Comparison of ENCODE assay signal across 10 cellular contexts in the genomic region with DNA sequence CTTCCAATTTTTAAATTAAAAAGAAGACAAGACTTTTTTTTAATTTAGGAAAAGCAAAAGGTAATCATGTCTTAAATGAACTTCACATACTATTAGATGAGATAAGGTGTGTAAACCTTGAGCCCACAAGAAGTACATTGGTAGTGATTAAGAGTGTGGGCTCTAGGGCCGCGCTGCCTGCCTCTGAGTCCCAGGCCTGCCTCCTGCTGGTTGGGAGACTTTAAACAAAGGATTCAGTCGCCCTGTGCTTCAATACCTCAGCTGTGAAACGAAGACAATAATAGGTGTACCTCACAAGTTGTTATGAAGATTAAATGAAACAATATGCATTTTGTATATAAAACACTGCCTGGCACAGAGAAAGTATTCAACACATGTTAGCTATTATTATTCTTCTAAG.
DNase-seq lines count a peak whose midpoint lies in the region; ATAC-seq, FAIRE-seq and TF ChIP-seq lines count a peak whose summit lies in the region.
"Had no signal": no experiment of that assay in that cellular context is flagged by ENCODE, and none has a peak within 500 bp of the region (broad histone marks: within the 10 kb centered on the region; RNA-seq: fewer than 3 reads in every experiment).

No MANE protein-coding gene starts in this region.

- H3K27me3 Mint-ChIP-seq in naive thymus-derived CD8-positive, alpha-beta T cell = peaks cover 0 to 3% (median 2%) of the 10 kb centered on the region in 5 donors

- POLR2A ChIA-PET in IMR-90 (lab: Charles Lee; ENCODE audit: unreplicated experiment) = interaction anchor here (1.1 to 2.9 kb wide), 4 partner anchors 23 to 175 kb away, joined by 3 to 13 read pairs (median 8); partner anchors contain the start of gene USP53
- POLR2A ChIA-PET in naive thymus-derived CD8-positive, alpha-beta T cell (lab: Charles Lee) = no interaction called here

- H4K8ac ChIP-seq in IMR-90 (ENCODE audit: low read depth in 2 of 2, low read length in 2 of 2) = peak overlapping the region; percentile 79 to 98; a peak in 3 of 4 replicates

- H3K4me3 ChIP-seq in ACC112 (ENCODE audit: low read depth, low read length) (no peak overlapping the region), IMR-90 (ENCODE audit: insufficient read depth, low read depth, low read length) (no peak overlapping the region), bronchial epithelial cell (ENCODE audit: low read depth, low read length) (no peak overlapping the region), neural cell (ENCODE audit: low read length) (no peak overlapping the region)

- H3K56ac ChIP-seq in IMR-90 (ENCODE audit: extremely low read depth, insufficient read depth, low read length) = 0 out of 2 replicates have a peak overlapping the region, but pooled peaks have one; percentile 7

- peaks cover 0 to 3% of the 10 kb centered on the region in 2 experiments; a peak in 1 of 4 replicates for H3K79me1 ChIP-seq in IMR-90 (ENCODE audit: low read depth in 1 of 2, low read length in 2 of 2)

- no peaks in the 10 kb centered on the region for H3K9me3 ChIP-seq in IMR-90 (ENCODE audit: control insufficient read depth, insufficient read depth, low read length)
- no peaks in the 10 kb centered on the region for H3K9me3 ChIP-seq in neural cell (ENCODE audit: low read length)

- peaks cover 0 to 8% (median 4%) of the 10 kb centered on the region in 4 donors for H3K4me1 Mint-ChIP-seq in naive thymus-derived CD8-positive, alpha-beta T cell
- H3K4me1 Mint-ChIP-seq: stimulated activated effector memory CD8-positive, alpha-beta T cell treated with anti-CD3 and anti-CD28 coated beads, Interleukin-12 subunit alpha, Interleukin-12 subunit beta, amount 100 ng/mL, for 72 hours had no signal

- H3K14ac ChIP-seq in IMR-90 (replicated peaks; ENCODE audit: low read depth, low read length) = peak overlapping the region; percentile 48

- peak overlapping the region; percentile 90 for H4K91ac ChIP-seq in IMR-90 (ENCODE audit: insufficient read depth, low read depth, low read length)

- dilution Hi-C loops in IMR-90 (cut with HindIII; ENCODE audit: low sequenced_read_pairs, unreplicated experiment) = no loop called here

- H2BK120ac ChIP-seq in IMR-90 (ENCODE audit: low read depth, low read length) = peak overlapping the region; percentile 100

- TF ChIP-seq CTCF in IMR-90 (conservative IDR thresholded peaks at IDR 0.05; ENCODE audit: low read depth, low read length) (peak; percentile 25; the same call in 1 of the 2 replicates), bronchial epithelial cell (IDR thresholded peaks at IDR 0.05; ENCODE audit: insufficient read depth, low read length, severe bottlenecking) (peak; percentile 9), neural cell (IDR thresholded peaks at IDR 0.05; ENCODE audit: poor library complexity, severe bottlenecking) (peak; percentile 13)

- H2BK15ac ChIP-seq in IMR-90 (ENCODE audit: low read depth, low read length) = peak overlapping the region; percentile 58; the same call in 2 of the 3 replicates

- in situ Hi-C loops in IMR-90 (cut with MboI; ENCODE audit: low sequenced_read_pairs) = loop anchor here (5.0 to 10.0 kb wide), 2 partner anchors 175 to 243 kb away; partner anchors contain the start of gene USP53

- peaks cover 37% of the 10 kb centered on the region for H3K4me1 ChIP-seq in ACC112 (ENCODE audit: control insufficient read depth, insufficient read depth, low read length, unreplicated experiment)
- peaks cover 15% of the 10 kb centered on the region for H3K4me1 ChIP-seq in IMR-90 (ENCODE audit: control insufficient read depth, insufficient read depth, low read length)

- H3K36me3 ChIP-seq in ACC112 (ENCODE audit: insufficient read depth, low read length) (no peaks in the 10 kb centered on the region), IMR-90 (ENCODE audit: control insufficient read depth, insufficient read depth, low read length) (no peaks in the 10 kb centered on the region), bronchial epithelial cell (ENCODE audit: control insufficient read depth, insufficient read depth, low read length) (no peaks in the 10 kb centered on the region), neural cell (ENCODE audit: insufficient read depth, low read length) (no peaks in the 10 kb centered on the region)

- no peak for ATAC-seq in IMR-90 (ENCODE audit: low read depth)
- ATAC-seq in naive thymus-derived CD8-positive, alpha-beta T cell = no peak
- ATAC-seq: stimulated activated effector memory CD8-positive, alpha-beta T cell treated with anti-CD3 and anti-CD28 coated beads, Interleukin-12 subunit alpha, Interleukin-12 subunit beta, amount 100 ng/mL, for 72 hours had no signal

- H3K79me2 ChIP-seq in ACC112 (ENCODE audit: control insufficient read depth, insufficient read depth, low read length, unreplicated experiment) (no peaks in the 10 kb centered on the region), neural cell (replicated peaks; ENCODE audit: insufficient read depth, low read length) (no peaks in the 10 kb centered on the region)

- H3K9me1 ChIP-seq in IMR-90 (ENCODE audit: insufficient read depth, low read length) = peaks cover 3% of the 10 kb centered on the region; the same call in 1 of the 2 replicates

- H3K9me2 ChIP-seq in neural cell (ENCODE audit: insufficient read depth, low read length) = no peaks in the 10 kb centered on the region

- TF ChIP-seq POLR2A in IMR-90 (IDR thresholded peaks at IDR 0.05; ENCODE audit: low read depth, low read length) = no peak

- no peak overlapping the region for H3K27ac Mint-ChIP-seq in naive thymus-derived CD8-positive, alpha-beta T cell
- H3K27ac Mint-ChIP-seq: CD14-positive monocyte; stimulated activated effector memory CD8-positive, alpha-beta T cell treated with anti-CD3 and anti-CD28 coated beads, Interleukin-12 subunit alpha, Interleukin-12 subunit beta, amount 100 ng/mL, for 72 hours had no signal

- no peak for TF ChIP-seq EP300 in neural cell (conservative IDR thresholded peaks at IDR 0.05; ENCODE audit: poor library complexity, severe bottlenecking)

- no TSS peak for BruUV-seq in IMR-90 (replicated peaks; lab: Mats Ljungman, UMichigan)

- H3K9ac ChIP-seq in IMR-90 (ENCODE audit: low read depth, low read length) (peak overlapping the region; percentile 99; the same call in 1 of the 2 replicates), neural cell (ENCODE audit: low read length) (no peak overlapping the region)

- H3K27ac ChIP-seq in ACC112 (ENCODE audit: low read depth, low read length) (no peak overlapping the region), IMR-90 (ENCODE audit: insufficient read depth, low read length) (peak overlapping the region; percentile 100), neural cell (ENCODE audit: low read length) (no peak overlapping the region)

- no CpG with 5 or more reads among the region's 4 CpGs for WGBS in IMR-90 (ENCODE audit: extremely low coverage in 2 of 2, insufficient read length in 1 of 2), 2 experiments

- DNase-seq in IMR-90 = no peak
- no peak for DNase-seq in bronchial epithelial cell (ENCODE audit: low read depth)
- no peak for DNase-seq in NCI-H446 treated with DMSO at 0.1 percent for 48 hours (lab: John Stamatoyannopoulos, UW)
- DNase-seq in naive thymus-derived CD8-positive, alpha-beta T cell = no peak
- DNase-seq in HPDE6-E6E7 (ENCODE audit: extremely low spot score) = no peak
- no peak for DNase-seq in C1 segment of cervical spinal cord (lab: John Stamatoyannopoulos, UW)

- H4K5ac ChIP-seq in IMR-90 (ENCODE audit: low read depth, low read length) = peak overlapping the region; percentile 99

- TF ChIP-seq RAD21 in IMR-90 (IDR thresholded peaks at IDR 0.05; ENCODE audit: low read length) = no peak
- TF ChIP-seq RAD21 in neural cell (conservative IDR thresholded peaks at IDR 0.05) = no peak

- H2AK5ac ChIP-seq in IMR-90 (ENCODE audit: low read depth, low read length) = peak overlapping the region; percentile 84

- peak overlapping the region; percentile 86 for H3K4ac ChIP-seq in IMR-90 (ENCODE audit: low read depth, low read length)

- H3K4me2 ChIP-seq in IMR-90 (ENCODE audit: low read depth, low read length) = no peak overlapping the region
- no peak overlapping the region for H3K4me2 ChIP-seq in neural cell (ENCODE audit: low read length)

- H2BK20ac ChIP-seq in IMR-90 (ENCODE audit: low read depth, low read length) = peak overlapping the region; percentile 95

- H2AFZ ChIP-seq in ACC112 (ENCODE audit: low read length, unreplicated experiment) (peak overlapping the region; percentile 89), IMR-90 (replicated peaks; ENCODE audit: low read length, poor library complexity) (peak overlapping the region; percentile 74), neural cell (ENCODE audit: low read depth, low read length) (no peak overlapping the region)

- CTCF ChIA-PET in IMR-90 (lab: Yijun Ruan, JAX) = interaction anchor here (1.1 to 1.8 kb wide), 5 partner anchors 14 to 172 kb away, joined by 4 to 8 read pairs (median 5); no protein-coding TSS in a partner anchor

- peak overlapping the region; percentile 78 for H2AK9ac ChIP-seq in IMR-90 (replicated peaks; ENCODE audit: low read depth, low read length, poor library complexity)

- H4K20me1 ChIP-seq in IMR-90 (ENCODE audit: insufficient read depth, low read length) (no peaks in the 10 kb centered on the region), neural cell (ENCODE audit: insufficient read depth) (no peaks in the 10 kb centered on the region)

- no peaks in the 10 kb centered on the region for H3K9me3 Mint-ChIP-seq in naive thymus-derived CD8-positive, alpha-beta T cell
- H3K9me3 Mint-ChIP-seq: CD14-positive monocyte; stimulated activated effector memory CD8-positive, alpha-beta T cell treated with anti-CD3 and anti-CD28 coated beads, Interleukin-12 subunit alpha, Interleukin-12 subunit beta, amount 100 ng/mL, for 72 hours had no signal

- no peaks in the 10 kb centered on the region for H3F3A ChIP-seq in neural cell (ENCODE audit: insufficient read depth, low read length, poor library complexity, severe bottlenecking)

- H3K18ac ChIP-seq in IMR-90 (ENCODE audit: low read depth, low read length) = peak overlapping the region; percentile 97

- H2BK5ac ChIP-seq in IMR-90 (ENCODE audit: low read depth, low read length, poor library complexity, severe bottlenecking) = peak overlapping the region; percentile 99

- intact Hi-C loops in IMR-90 (cut with micrococcal nuclease) = loop anchor here (5.0 kb wide), 2 partner anchors 63 to 1018 kb away; no protein-coding TSS in a partner anchor

- H3K4me3 Mint-ChIP-seq in naive thymus-derived CD8-positive, alpha-beta T cell = no peak overlapping the region
- H3K4me3 Mint-ChIP-seq: CD14-positive monocyte; stimulated activated effector memory CD8-positive, alpha-beta T cell treated with anti-CD3 and anti-CD28 coated beads, Interleukin-12 subunit alpha, Interleukin-12 subunit beta, amount 100 ng/mL, for 72 hours had no signal

- H3K36me3 Mint-ChIP-seq in naive thymus-derived CD8-positive, alpha-beta T cell = no peaks in the 10 kb centered on the region
- H3K36me3 Mint-ChIP-seq: CD14-positive monocyte; stimulated activated effector memory CD8-positive, alpha-beta T cell treated with anti-CD3 and anti-CD28 coated beads, Interleukin-12 subunit alpha, Interleukin-12 subunit beta, amount 100 ng/mL, for 72 hours had no signal

- H3K27me3 ChIP-seq in ACC112 (ENCODE audit: insufficient read depth, low read length) (no peaks in the 10 kb centered on the region), IMR-90 (ENCODE audit: control insufficient read depth, insufficient read depth, low read length) (no peaks in the 10 kb centered on the region), bronchial epithelial cell (ENCODE audit: control insufficient read depth, insufficient read depth, low read length) (no peaks in the 10 kb centered on the region), neural cell (ENCODE audit: insufficient read depth, low read depth, low read length) (no peaks in the 10 kb centered on the region)

- H3K23ac ChIP-seq in IMR-90 (ENCODE audit: low read depth, low read length) = peak overlapping the region; percentile 62

- FAIRE-seq in bronchial epithelial cell (lab: Jason Lieb, UNC) = no peak
